31 cellular contexts compared by ENCODE assay signal in genomic region chr2:168986544-168986943, GRCh38. TPM values are rescaled to one million over a fixed set of nuclear protein-coding genes. Genes with fewer than 3 reads are reported as not detected.
"Had no signal": no experiment of that assay in that cellular context is flagged by ENCODE, and none has a peak within 500 bp of the region (broad histone marks: within the 10 kb centered on the region; RNA-seq: fewer than 3 reads in every experiment).

No MANE protein-coding gene starts in this region.

- H3K36me3 ChIP-seq: left ventricle myocardium inferior, ovary, prostate gland, stomach, suprapubic skin, thoracic aorta, tibial artery, upper lobe of right lung had no signal

- DNase-seq: hypothalamus; immature natural killer cell; left ventricle myocardium inferior; midbrain; mucosa of descending colon; naive thymus-derived CD4-positive, alpha-beta T cell; ovary; retina; right cardiac atrium; stimulated activated CD4-positive, alpha-beta T cell treated with anti-CD3 and anti-CD28 coated beads, Interleukin-12 subunit alpha, Interleukin-12 subunit beta, amount 100 ng/mL, for 4 hours; stimulated activated CD4-positive, alpha-beta T cell treated with anti-CD3 and anti-CD28 coated beads, Interleukin-15, amount 100 ng/mL, for 24 hours; stimulated activated CD4-positive, alpha-beta T cell treated with anti-CD3 and anti-CD28 coated beads, Interleukin-2, amount 100 ng/mL, for 24 hours; stimulated activated CD4-positive, alpha-beta T cell treated with anti-CD3 and anti-CD28 coated beads, Interleukin-4, amount 100 ng/mL, for 1 hour; stimulated activated naive B cell treated with anti-CD40 and anti-IgM and Interleukin-4, amounts not matched to agents 10 μg/mL and 1 μg/mL and 100 μg/mL, for 72 hours; stimulated activated naive CD8-positive, alpha-beta T cell treated with anti-CD3 and anti-CD28 coated beads, Interleukin-15, Interleukin-2, amounts not matched to agents 100 U/mL and 50 U/mL, for 24 hours; stomach; tibial artery; trophoblast cell; upper lobe of right lung had no signal

- H3K27ac ChIP-seq: left ventricle myocardium inferior, ovary, prostate gland, skin epidermis, stomach, suprapubic skin, thoracic aorta, tibial artery, upper lobe of right lung had no signal

- H3K9me3 ChIP-seq: left ventricle myocardium inferior, mucosa of descending colon, ovary, prostate gland, stomach, suprapubic skin, thoracic aorta, tibial artery, upper lobe of right lung had no signal

- H3K27me3 ChIP-seq: ovary, stomach, suprapubic skin, tibial artery, upper lobe of right lung had no signal

- ATAC-seq: mucosa of descending colon; naive thymus-derived CD4-positive, alpha-beta T cell; natural killer cell treated with Interleukin-12 subunit alpha and Interleukin-12 subunit beta and Interleukin-15 and Interleukin-18, amount 100 ng/mL, for 72 hours; right cardiac atrium; sciatic nerve; stimulated activated naive B cell treated with anti-CD40 and anti-IgM and Interleukin-4, amounts not matched to agents 10 μg/mL and 1 μg/mL and 100 μg/mL, for 72 hours; stimulated activated naive CD8-positive, alpha-beta T cell treated with anti-CD3 and anti-CD28 coated beads, Interleukin-15, Interleukin-2, amounts not matched to agents 100 U/mL and 50 U/mL, for 24 hours; upper lobe of right lung had no signal

- FAIRE-seq: islet of Langerhans, urothelium cell line had no signal

- H3K4me3 ChIP-seq: left ventricle myocardium inferior, lung, mucosa of descending colon, ovary, prostate gland, skin epidermis, stomach, suprapubic skin, thoracic aorta, tibial artery, upper lobe of right lung had no signal

- H3K4me1 ChIP-seq: left ventricle myocardium inferior, prostate gland, stomach, suprapubic skin, tibial artery, upper lobe of right lung had no signal

RNA-seq across cellular contexts. Expression of gene ABCB11, which starts 44.6 kb away (rescaled TPM):
- total RNA-seq: kidney epithelial cell; myocyte; naive thymus-derived CD4-positive, alpha-beta T cell; thoracic aorta had no signal
- polyA plus RNA-seq: immature natural killer cell; naive thymus-derived CD4-positive, alpha-beta T cell; neural cell; stomach had no signal
